ENCODE assay signal across 17 cellular contexts in genomic region chr18:42719221-42719620, GRCh38.
"Had no signal": no experiment of that assay in that cellular context is flagged by ENCODE, and none has a peak within 500 bp of the region (broad histone marks: within the 10 kb centered on the region; RNA-seq: fewer than 3 reads in every experiment).

No MANE protein-coding gene starts in this region.

- H3K27me3 Mint-ChIP-seq: central memory CD8-positive, alpha-beta T cell had no signal

- H3K9me3 ChIP-seq: body of pancreas, esophagus muscularis mucosa, transverse colon had no signal

- H3K27me3 ChIP-seq: body of pancreas, esophagus muscularis mucosa, transverse colon had no signal

- H3K4me3 Mint-ChIP-seq: central memory CD8-positive, alpha-beta T cell; natural killer cell; stimulated activated effector memory CD8-positive, alpha-beta T cell treated with anti-CD3 and anti-CD28 coated beads, Interleukin-12 subunit alpha, Interleukin-12 subunit beta, amount 100 ng/mL, for 72 hours; WTC11 had no signal

- H3K36me3 ChIP-seq: esophagus muscularis mucosa, transverse colon had no signal

- H3K27ac ChIP-seq: body of pancreas, esophagus muscularis mucosa, transverse colon had no signal

- DNase-seq: activated CD4-positive, alpha-beta T cell treated with anti-CD3 and anti-CD28 coated beads for 48 hours; activated CD8-positive, alpha-beta memory T cell treated with anti-CD3 and anti-CD28 coated beads for 24 hours; activated naive CD4-positive, alpha-beta T cell treated with anti-CD3 and anti-CD28 coated beads, Interleukin-2, amount 50 U/mL, for 16 hours; activated T-cell treated with anti-CD3 and anti-CD28 coated beads for 4 hours; body of pancreas; dermis blood vessel endothelial cell; natural killer cell; right cardiac atrium; T1000; transverse colon had no signal

- H3K36me3 Mint-ChIP-seq: natural killer cell; stimulated activated effector memory CD8-positive, alpha-beta T cell treated with anti-CD3 and anti-CD28 coated beads, Interleukin-12 subunit alpha, Interleukin-12 subunit beta, amount 100 ng/mL, for 72 hours had no signal

- H3K27ac Mint-ChIP-seq: activated T-helper 2 cell treated with anti-CD3 and anti-CD28 coated beads, Interferon-gamma antibody, Interleukin-2, Interleukin-4, amounts not matched to agents 10 μg/mL and 5 μg/mL and 100 μg/mL, durations not matched to agents 14 hours and 24 hours and 36 hours; natural killer cell; stimulated activated effector memory CD8-positive, alpha-beta T cell treated with anti-CD3 and anti-CD28 coated beads, Interleukin-12 subunit alpha, Interleukin-12 subunit beta, amount 100 ng/mL, for 72 hours; WTC11 had no signal

- H3K4me3 ChIP-seq: body of pancreas, esophagus muscularis mucosa, smooth muscle cell, transverse colon had no signal

- ATAC-seq: body of pancreas; left lobe of liver; natural killer cell; right cardiac atrium; stimulated activated effector memory CD8-positive, alpha-beta T cell treated with anti-CD3 and anti-CD28 coated beads, Interleukin-12 subunit alpha, Interleukin-12 subunit beta, amount 100 ng/mL, for 72 hours; WTC11 had no signal

- H3K4me1 Mint-ChIP-seq: central memory CD8-positive, alpha-beta T cell; natural killer cell; stimulated activated effector memory CD8-positive, alpha-beta T cell treated with anti-CD3 and anti-CD28 coated beads, Interleukin-12 subunit alpha, Interleukin-12 subunit beta, amount 100 ng/mL, for 72 hours had no signal

- H3K4me1 ChIP-seq: body of pancreas, esophagus muscularis mucosa, transverse colon had no signal
